2 cellular contexts compared by ENCODE assay signal in genomic region chr3:134260984-134261383, GRCh38.
TF ChIP-seq lines count a peak whose summit lies in the region.

No MANE protein-coding gene starts in this region.

TF ChIP-seq in Ishikawa, 13 proteins besides CTCF, POLR2A, EP300 and RAD21:
- TF ChIP-seq TEAD4 (IDR thresholded peaks at IDR 0.05) (peak; percentile 70), NFIC (IDR thresholded peaks at IDR 0.05) (no peak; the same call in 1 of the 2 replicates), YY1 (IDR thresholded peaks at IDR 0.05; ENCODE audit: low read depth) (0 out of 2 replicates have a peak, but pooled peaks have one; percentile 32), TCF12 (IDR thresholded peaks at IDR 0.05; ENCODE audit: low read depth) (peak; percentile 71), USF1 (IDR thresholded peaks at IDR 0.05) (peak; percentile 69), EGR1 (IDR thresholded peaks at IDR 0.05) (no peak), TAF1 (IDR thresholded peaks at IDR 0.05; ENCODE audit: low read depth) (no peak), MAX (IDR thresholded peaks at IDR 0.05) (peak; percentile 51), CEBPB (IDR thresholded peaks at IDR 0.05) (peak; percentile 96), CREB1 (IDR thresholded peaks at IDR 0.05; ENCODE audit: low read depth) (no peak), REST (IDR thresholded peaks at IDR 0.05; ENCODE audit: low read depth) (no peak), FOXM1 (IDR thresholded peaks at IDR 0.05; ENCODE audit: borderline replicate concordance, low read depth) (no peak), ZBTB7A (IDR thresholded peaks at IDR 0.05; ENCODE audit: low read depth) (no peak)

TF ChIP-seq in HepG2, 621 proteins besides CTCF, POLR2A, EP300 and RAD21:
- TF ChIP-seq CEBPB (IDR thresholded peaks at IDR 0.05; ENCODE audit: borderline replicate concordance, low read depth, low read length) (peak; percentile 44; the same call in 1 of the 2 replicates), KDM5B (CRISPR knock-in tag; IDR thresholded peaks at IDR 0.05; ENCODE audit: borderline replicate concordance) (no peak), SIX4 (CRISPR knock-in tag; IDR thresholded peaks at IDR 0.05) (peak; percentile 73; the same call in 1 of the 2 replicates)
